In the genomic region with DNA sequence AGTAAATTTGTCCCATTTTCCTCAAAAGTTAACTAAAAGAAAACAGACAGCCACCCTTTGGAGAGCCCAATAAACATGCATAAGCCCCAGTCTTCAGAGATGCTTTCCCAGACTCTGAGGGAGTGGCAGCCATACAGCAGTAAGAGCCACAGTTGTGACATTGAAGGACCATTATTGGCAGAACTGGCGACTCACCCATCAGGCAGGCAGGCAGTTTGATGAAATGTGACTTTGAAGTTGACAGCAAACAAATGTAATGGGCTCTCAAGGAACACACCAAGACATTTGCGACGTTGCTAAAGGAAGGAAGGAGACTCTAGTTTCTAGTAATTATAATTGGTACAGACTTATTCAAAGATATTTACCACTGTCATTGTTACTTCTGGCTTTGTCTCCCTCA, we compare ENCODE assay signal across 21 cellular contexts.
"Had no signal": no experiment of that assay in that cellular context is flagged by ENCODE, and none has a peak within 500 bp of the region (broad histone marks: within the 10 kb centered on the region; RNA-seq: fewer than 3 reads in every experiment).

No MANE protein-coding gene starts in this region.

- DNase-seq: IMR-90, Karpas-422, KG1, MG63, NCI-H1092, NCI-H1105 treated with DMSO at 0.1 percent for 48 hours, NCI-H1417 treated with DMSO at 0.1 percent for 48 hours, NCI-H146, NCI-H1694 treated with DMSO at 0.1 percent for 48 hours, NCI-H1930, NCI-H2081, NCI-H2227 treated with DMSO at 0.1 percent for 48 hours, NCI-H524, NCI-H69, NCI-H774, Right ventricle myocardium superior, RPMI8226, SIG-M5 had no signal

- H3K4me3 ChIP-seq: MG63, SJSA1, SK-N-MC had no signal

- H3K9me3 ChIP-seq: MG63, SJSA1 had no signal

- H3K27me3 ChIP-seq: MG63, SJSA1 had no signal

- H3K36me3 ChIP-seq: MG63, SJSA1 had no signal

- H3K27ac ChIP-seq: SJSA1, SK-N-MC had no signal

- ATAC-seq: HepG2 had no signal
